Comparison of ENCODE assay signal across 7 cellular contexts in genomic region chr1:54475357-54476230, GRCh38.
A peak's percentile ranks its signal among the peaks of the same experiment; 100 is the strongest.
DNase-seq lines count a peak whose midpoint lies in the region; ATAC-seq and TF ChIP-seq lines count a peak whose summit lies in the region.

No MANE protein-coding gene starts in this region.

- no peak overlapping the region for H3K4me2 ChIP-seq in mammary epithelial cell (ENCODE audit: insufficient read depth, low read depth, low read length)

- no peaks in the 10 kb centered on the region for H3K36me3 Mint-ChIP-seq in stimulated activated naive B cell treated with anti-CD40 and anti-IgM and Interleukin-4, amounts not matched to agents 10 μg/mL and 1 μg/mL and 100 μg/mL, for 72 hours

- no peaks in the 10 kb centered on the region for H3K4me1 ChIP-seq in mammary epithelial cell (ENCODE audit: insufficient read depth, low read length)

- no peak overlapping the region for H2AFZ ChIP-seq in mammary epithelial cell (ENCODE audit: low read depth, low read length)

- H3K9me3 Mint-ChIP-seq in stimulated activated naive B cell treated with anti-CD40 and anti-IgM and Interleukin-4, amounts not matched to agents 10 μg/mL and 1 μg/mL and 100 μg/mL, for 72 hours: no peaks in the 10 kb centered on the region

- H3K79me2 ChIP-seq in mammary epithelial cell (ENCODE audit: insufficient read depth, low read length): no peaks in the 10 kb centered on the region

- H4K20me1 ChIP-seq in mammary epithelial cell (ENCODE audit: insufficient read depth, low read length): no peaks in the 10 kb centered on the region

- intact Hi-C loops in mammary epithelial cell (cut with micrococcal nuclease): no loop called here

- H3K9ac ChIP-seq in mammary epithelial cell (ENCODE audit: insufficient read depth, low read length): no peak overlapping the region

- H3K27ac ChIP-seq in mammary epithelial cell (ENCODE audit: insufficient read depth, low read depth, low read length): no peak overlapping the region

- peak; percentile 53 to 54 for ATAC-seq in stimulated activated naive B cell treated with anti-CD40 and anti-IgM and Interleukin-4, amounts not matched to agents 10 μg/mL and 1 μg/mL and 100 μg/mL, for 72 hours (replicated peaks)
- no peak for ATAC-seq in HG02973 (IDR thresholded peaks at IDR 0.05; ENCODE audit: unreplicated experiment)

- no TSS peak for BruUV-seq in mammary epithelial cell (replicated peaks; lab: Mats Ljungman, UMichigan)

- H3K27me3 ChIP-seq in mammary epithelial cell (ENCODE audit: insufficient read depth, low read length): peaks cover 10% of the 10 kb centered on the region

- 61% methylated on average over 20 of the region's 27 CpGs for WGBS in mammary epithelial cell (ENCODE audit: low coverage, missing lambda C conversion rate)

- in situ Hi-C loops in mammary epithelial cell (cut with MboI; ENCODE audit: low sequenced_read_pairs in 2 of 2): no loop called here

- DNase-seq in NAMALWA (ENCODE audit: low spot score) (peak; percentile 77), activated T-cell treated with anti-CD3 and anti-CD28 coated beads for 1 hour (ENCODE audit: low read depth) (peak; percentile 43), mammary epithelial cell (no peak), NCI-H345 (lab: John Stamatoyannopoulos, UW) (no peak)
- DNase-seq in stimulated activated naive B cell treated with anti-CD40 and anti-IgM and Interleukin-4, amounts not matched to agents 10 μg/mL and 1 μg/mL and 100 μg/mL, for 72 hours: no peak

- dilution Hi-C loops in mammary epithelial cell (cut with HindIII; ENCODE audit: low sequenced_read_pairs): no loop called here

- peaks cover 19 to 47% of the 10 kb centered on the region in 2 donors for H3K4me1 Mint-ChIP-seq in stimulated activated naive B cell treated with anti-CD40 and anti-IgM and Interleukin-4, amounts not matched to agents 10 μg/mL and 1 μg/mL and 100 μg/mL, for 72 hours

- no peaks in the 10 kb centered on the region for H3K36me3 ChIP-seq in mammary epithelial cell (ENCODE audit: insufficient read depth, low read length)

- H3K9me3 ChIP-seq in mammary epithelial cell (replicated peaks; ENCODE audit: insufficient read depth, low read length): no peaks in the 10 kb centered on the region

- CTCF ChIA-PET in mammary epithelial cell (lab: Charles Lee; ENCODE audit: low non-redundant PET): no interaction called here

- H3K4me3 ChIP-seq in iPS-11a (ENCODE audit: low read depth, low read length): peak overlapping the region; percentile 10
- no peak overlapping the region for H3K4me3 ChIP-seq in mammary epithelial cell (replicated peaks in 1 of 3; ENCODE audit: insufficient read depth in 1 of 3, low read depth in 2 of 3, low read length in 3 of 3)

- no peak for TF ChIP-seq CTCF in mammary epithelial cell (conservative IDR thresholded peaks at IDR 0.05 in 1 of 2, IDR thresholded peaks at IDR 0.05 in 1 of 2; ENCODE audit: extremely low read depth in 1 of 2, insufficient read depth in 1 of 2, low read depth in 1 of 2, low read length in 2 of 2)

- H3K4me3 Mint-ChIP-seq in stimulated activated naive B cell treated with anti-CD40 and anti-IgM and Interleukin-4, amounts not matched to agents 10 μg/mL and 1 μg/mL and 100 μg/mL, for 72 hours: peak overlapping the region; percentile 47 to 61

- H3K27ac Mint-ChIP-seq in stimulated activated naive B cell treated with anti-CD40 and anti-IgM and Interleukin-4, amounts not matched to agents 10 μg/mL and 1 μg/mL and 100 μg/mL, for 72 hours: no peak overlapping the region

- H3K27me3 Mint-ChIP-seq in stimulated activated naive B cell treated with anti-CD40 and anti-IgM and Interleukin-4, amounts not matched to agents 10 μg/mL and 1 μg/mL and 100 μg/mL, for 72 hours: peaks cover 9 to 12% of the 10 kb centered on the region in 2 donors

Comparison
In these comparisons a context has a peak if more than half of its experiments do, and no peak if none do; other contexts are left out.
1. DNase-seq: peak in NAMALWA (single experiment) and activated T-cell treated with anti-CD3 and anti-CD28 coated beads for 1 hour (single experiment); none in stimulated activated naive B cell treated with anti-CD40 and anti-IgM and Interleukin-4, amounts not matched to agents 10 μg/mL and 1 μg/mL and 100 μg/mL, for 72 hours (single experiment), mammary epithelial cell (single experiment) and NCI-H345 (single experiment).